9 cellular contexts compared by ENCODE assay signal in the genomic region with DNA sequence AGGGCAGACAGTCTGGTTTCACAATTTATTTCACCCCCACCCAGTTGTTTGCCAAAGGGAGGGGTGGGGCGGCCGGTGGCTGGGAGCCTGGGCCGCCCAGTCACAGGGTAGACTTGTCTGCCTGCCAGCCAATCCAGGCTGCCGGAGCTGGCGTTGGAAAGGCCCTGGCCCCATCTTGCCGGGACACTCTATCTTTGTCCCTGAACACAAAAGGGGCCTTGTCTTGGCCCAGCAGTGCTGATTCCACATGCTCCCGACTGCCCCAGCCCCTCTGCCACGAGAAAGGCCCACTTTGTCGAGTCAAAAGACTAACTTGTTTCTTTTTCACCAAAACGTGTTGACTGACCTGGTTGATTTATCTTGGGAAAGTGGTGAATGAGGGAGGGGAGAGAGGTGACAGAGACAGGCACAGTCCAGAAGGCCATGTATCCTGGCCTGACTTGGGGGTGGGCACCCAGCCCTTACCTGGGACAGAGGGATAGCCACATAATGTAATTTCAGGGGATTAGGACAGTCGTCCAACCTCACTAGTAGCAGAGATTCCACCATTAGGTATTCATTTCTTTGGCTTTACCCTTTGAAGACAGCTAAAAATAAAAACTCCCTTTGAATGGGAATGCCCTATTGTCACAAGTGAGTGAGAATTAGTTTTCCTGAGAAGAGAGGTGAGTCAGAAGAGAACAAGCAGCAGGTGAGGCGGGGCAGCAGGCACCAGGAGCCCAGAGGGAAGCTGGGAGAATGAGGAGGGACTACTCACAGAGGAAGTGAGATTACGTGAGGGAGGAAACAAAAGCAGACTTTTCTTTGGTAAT.
DNase-seq lines count a peak whose midpoint lies in the region; ATAC-seq and TF ChIP-seq lines count a peak whose summit lies in the region.
"Had no signal": no experiment of that assay in that cellular context is flagged by ENCODE, and none has a peak within 500 bp of the region (broad histone marks: within the 10 kb centered on the region; RNA-seq: fewer than 3 reads in every experiment).

No MANE protein-coding gene starts in this region.

- no peaks in the 10 kb centered on the region for H3K9me3 ChIP-seq in ectodermal cell (ENCODE audit: control insufficient read depth, low read length)
- peaks cover 5% of the 10 kb centered on the region for H3K9me3 ChIP-seq in lower lobe of right lung
- H3K9me3 ChIP-seq in testis, result no peaks in the 10 kb centered on the region
- H3K9me3 ChIP-seq in Karpas-422 (ENCODE audit: low read length), result peaks cover under 1% of the 10 kb centered on the region; the same call in 1 of the 2 replicates
- peaks cover 0 to 4% of the 10 kb centered on the region in 2 donors for H3K9me3 ChIP-seq in ascending aorta

- H4K20me1 ChIP-seq in Karpas-422 (ENCODE audit: insufficient read depth, low read depth, low read length), result no peaks in the 10 kb centered on the region

- intact Hi-C loops in lower lobe of right lung (cut with DNase I), result no loop called here
- intact Hi-C loops in testis (cut with DNase I; ENCODE audit: low total_unique reads), result no loop called here
- intact Hi-C loops in ascending aorta (cut with DNase I), result no loop called here

- H3K36me3 ChIP-seq in ectodermal cell (ENCODE audit: control insufficient read depth, insufficient read depth, low read length) (no peaks in the 10 kb centered on the region), lower lobe of right lung (no peaks in the 10 kb centered on the region), testis (ENCODE audit: low read depth, missing control alignments) (no peaks in the 10 kb centered on the region), Karpas-422 (ENCODE audit: insufficient read depth, low read length) (no peaks in the 10 kb centered on the region), ascending aorta (no peaks in the 10 kb centered on the region)

- DNase-seq in NCI-H69 (lab: John Stamatoyannopoulos, UW) (peak; percentile 36), lower lobe of right lung (no peak), testis (peak; percentile 81), NCI-H510A (lab: John Stamatoyannopoulos, UW) (no peak), Karpas-422 (no peak), ascending aorta (ENCODE audit: low spot score in 2 of 2) (no peak)

- H3K27me3 ChIP-seq in ectodermal cell (ENCODE audit: control insufficient read depth, insufficient read depth, low read length, poor library complexity, severe bottlenecking) (no peaks in the 10 kb centered on the region), lower lobe of right lung (ENCODE audit: low read depth) (no peaks in the 10 kb centered on the region), testis (no peaks in the 10 kb centered on the region), Karpas-422 (ENCODE audit: low read length) (no peaks in the 10 kb centered on the region), ascending aorta (no peaks in the 10 kb centered on the region)

- ATAC-seq in lower lobe of right lung (peak; percentile 16 to 47), GM21447 (IDR thresholded peaks at IDR 0.05; ENCODE audit: unreplicated experiment) (no peak)

- H3K79me2 ChIP-seq in Karpas-422 (ENCODE audit: low read length), result no peaks in the 10 kb centered on the region

- 49 to 50% methylated on average over 13 of the region's 13 CpGs for WGBS in ectodermal cell, 2 experiments
- 54 to 65% methylated on average over 13 of the region's 13 CpGs for WGBS in testis, 2 donors

- no peaks in the 10 kb centered on the region for H3K9me2 ChIP-seq in Karpas-422 (replicated peaks; ENCODE audit: insufficient read depth, low read length)

- no peak for TF ChIP-seq POLR2A in testis (IDR thresholded peaks at IDR 0.05)

- TF ChIP-seq CTCF in lower lobe of right lung (IDR thresholded peaks at IDR 0.05) (no peak), testis (IDR thresholded peaks at IDR 0.05) (no peak), ascending aorta (IDR thresholded peaks at IDR 0.05) (no peak)

- no peak overlapping the region for H2AFZ ChIP-seq in Karpas-422 (ENCODE audit: low read length)

- no peak overlapping the region for H3K9ac ChIP-seq in Karpas-422 (ENCODE audit: low read length)

- no peaks in the 10 kb centered on the region for H3K4me1 ChIP-seq in ectodermal cell (ENCODE audit: control insufficient read depth, insufficient read depth, low read length)
- peaks cover 35% of the 10 kb centered on the region for H3K4me1 ChIP-seq in lower lobe of right lung
- H3K4me1 ChIP-seq in testis, result peaks cover 16% of the 10 kb centered on the region
- H3K4me1 ChIP-seq in Karpas-422 (ENCODE audit: low read length), result peaks cover 13% of the 10 kb centered on the region
- H3K4me1 ChIP-seq in ascending aorta, result peaks cover 0 to 9% of the 10 kb centered on the region in 2 donors

- no peak overlapping the region for H3K4me2 ChIP-seq in Karpas-422 (ENCODE audit: low read depth, low read length, poor library complexity, severe bottlenecking)

- H3K4me3 ChIP-seq in ectodermal cell (ENCODE audit: insufficient read depth, low read depth, low read length) (no peak overlapping the region), lower lobe of right lung (no peak overlapping the region), testis (no peak overlapping the region), Karpas-422 (ENCODE audit: low read length) (no peak overlapping the region), ascending aorta (no peak overlapping the region)
- H3K4me3 ChIP-seq: lung had no signal

- H3K27ac ChIP-seq in ectodermal cell (ENCODE audit: insufficient read depth, low read depth, low read length, poor library complexity, severe bottlenecking), result peak overlapping the region; percentile 57
- H3K27ac ChIP-seq in lower lobe of right lung, result no peak overlapping the region
- H3K27ac ChIP-seq in testis, result peak overlapping the region; percentile 8 to 14
- H3K27ac ChIP-seq in Karpas-422 (ENCODE audit: low read length), result no peak overlapping the region
- no peak overlapping the region for H3K27ac ChIP-seq in ascending aorta

Comparison
In these comparisons a context has a peak if more than half of its experiments do, and no peak if none do; other contexts are left out.
1. DNase-seq: peak in NCI-H69 (single experiment) and testis (single experiment); none in lower lobe of right lung (single experiment), NCI-H510A (single experiment), Karpas-422 (single experiment) and ascending aorta (0 of 2).
2. H3K27ac ChIP-seq: peak in ectodermal cell (single experiment) and testis (2 of 2); none in lower lobe of right lung (single experiment), Karpas-422 (single experiment) and ascending aorta (0 of 2).